9 cellular contexts compared by ENCODE assay signal in the genomic region with DNA sequence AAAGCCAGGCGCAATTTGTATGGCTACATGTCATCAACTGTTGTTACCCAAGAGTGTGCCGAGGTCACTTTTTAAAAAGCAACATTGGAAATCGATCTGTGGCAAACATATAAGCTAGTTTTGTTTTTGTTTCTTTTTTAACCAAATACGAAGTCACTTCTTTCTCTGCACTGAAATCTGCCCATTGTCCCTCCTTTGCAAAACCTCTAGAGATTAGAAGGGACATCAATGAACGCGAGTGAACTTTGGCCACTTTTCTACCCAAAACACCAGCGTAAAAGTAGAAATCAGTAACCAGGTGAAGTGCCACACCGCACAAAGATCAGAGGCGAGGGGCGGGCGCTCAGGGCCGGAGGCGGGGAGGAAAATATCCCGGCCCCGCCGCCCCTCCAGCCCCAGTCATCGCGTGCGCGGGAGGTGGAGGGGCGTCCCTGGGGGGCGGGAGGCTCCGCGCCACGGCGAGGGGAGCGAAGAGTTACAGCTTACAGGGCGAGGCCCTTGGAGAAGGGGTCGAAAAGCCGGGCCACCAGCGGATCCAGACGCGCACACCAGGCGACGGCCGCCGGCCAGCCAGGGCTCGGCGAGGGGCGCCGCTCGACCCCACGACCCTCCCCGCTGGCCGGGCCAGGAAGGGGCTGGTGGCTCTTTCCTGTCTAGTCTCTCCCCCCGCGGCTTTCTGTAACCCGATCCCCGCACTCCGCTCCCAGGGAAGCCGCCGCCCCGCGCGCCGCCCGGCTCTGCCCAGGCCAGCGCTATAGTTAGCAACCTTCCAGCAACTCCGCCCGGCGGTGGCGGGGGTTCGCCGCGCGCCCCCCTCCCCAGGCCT. TPM values are rescaled to one million over a fixed set of nuclear protein-coding genes. Genes with fewer than 3 reads are reported as not detected.
A peak's percentile ranks its signal among the peaks of the same experiment; 100 is the strongest.
DNase-seq lines count a peak whose midpoint lies in the region; ATAC-seq, FAIRE-seq and TF ChIP-seq lines count a peak whose summit lies in the region.
"Had no signal": no experiment of that assay in that cellular context is flagged by ENCODE, and none has a peak within 500 bp of the region (broad histone marks: within the 10 kb centered on the region; RNA-seq: fewer than 3 reads in every experiment).

No MANE protein-coding gene starts in this region.

- peaks cover 25% of the 10 kb centered on the region for H3K4me1 ChIP-seq in endothelial cell of umbilical vein (ENCODE audit: control insufficient read depth, extremely low read depth, insufficient read depth, low read length)
- H3K4me1 ChIP-seq in mucosa of rectum (ENCODE audit: control insufficient read depth in 2 of 2, insufficient read depth in 2 of 2, low read length in 2 of 2), result peaks cover 0 to 3% of the 10 kb centered on the region in 2 donors

- intact Hi-C loops in endothelial cell of umbilical vein (cut with micrococcal nuclease), result loop anchor here (1.0 to 5.0 kb wide), 10 partner anchors 38 to 478 kb away; no protein-coding TSS in a partner anchor

- H4K20me1 ChIP-seq in endothelial cell of umbilical vein (replicated peaks; ENCODE audit: control insufficient read depth, extremely low read depth, insufficient read depth, low read length), result peaks cover 3% of the 10 kb centered on the region

- CTCF ChIA-PET in endothelial cell of umbilical vein (lab: Charles Lee), result interaction anchor here (1.4 to 1.5 kb wide), 2 partner anchors 63 to 174 kb away, joined by 3 to 11 read pairs; no protein-coding TSS in a partner anchor

- H3K4me3 Mint-ChIP-seq in stimulated activated effector memory CD8-positive, alpha-beta T cell treated with anti-CD3 and anti-CD28 coated beads, Interleukin-12 subunit alpha, Interleukin-12 subunit beta, amount 100 ng/mL, for 72 hours, result peak overlapping the region; percentile 82

- H3K9me3 ChIP-seq in endothelial cell of umbilical vein (replicated peaks; ENCODE audit: control insufficient read depth, insufficient read depth, low read length) (no peaks in the 10 kb centered on the region), mucosa of rectum (ENCODE audit: control insufficient read depth in 2 of 2, low read length in 2 of 2) (no peaks in the 10 kb centered on the region)

- peak overlapping the region; percentile 98 to 100 (median 99) for H3K4me3 ChIP-seq in endothelial cell of umbilical vein (replicated peaks in 1 of 3; ENCODE audit: insufficient read depth in 1 of 3, low read depth in 1 of 3, low read length in 3 of 3)
- peak overlapping the region; percentile 77 to 80 for H3K4me3 ChIP-seq in mucosa of rectum (ENCODE audit: low read length in 2 of 2)

- TF ChIP-seq CTCF in endothelial cell of umbilical vein (IDR thresholded peaks at IDR 0.05; ENCODE audit: extremely low read depth in 1 of 2, insufficient read depth in 1 of 2, low read depth in 1 of 2, low read length in 2 of 2), result no peak

- peaks cover 22% of the 10 kb centered on the region for H3K4me1 Mint-ChIP-seq in stimulated activated effector memory CD8-positive, alpha-beta T cell treated with anti-CD3 and anti-CD28 coated beads, Interleukin-12 subunit alpha, Interleukin-12 subunit beta, amount 100 ng/mL, for 72 hours

- TF ChIP-seq POLR2A in endothelial cell of umbilical vein (IDR thresholded peaks at IDR 0.05; ENCODE audit: low read depth, low read length), result peak; percentile 59

- peaks cover 56% of the 10 kb centered on the region for H3K79me2 ChIP-seq in endothelial cell of umbilical vein (ENCODE audit: control insufficient read depth, insufficient read depth, low read length)

- FAIRE-seq in endothelial cell of umbilical vein (lab: Jason Lieb, UNC), result no peak
- FAIRE-seq: A204.1 had no signal

- DNase-seq in DMS153 treated with DMSO at 0.1 percent for 48 hours (lab: John Stamatoyannopoulos, UW; ENCODE audit: unreplicated experiment) (peak; percentile 12), DMS153 (lab: John Stamatoyannopoulos, UW) (no peak), NCI-H460 (ENCODE audit: extremely low read depth, low read depth) (peak; percentile 41), endothelial cell of umbilical vein (ENCODE audit: low read depth, low spot score) (peak; percentile 72), NCI-H1930 (lab: John Stamatoyannopoulos, UW) (no peak)
- peak; percentile 81 for DNase-seq in activated CD8-positive, alpha-beta memory T cell treated with anti-CD3 and anti-CD28 coated beads, Interleukin-2, amount 50 U/mL, for 48 hours
- DNase-seq in stimulated activated effector memory CD8-positive, alpha-beta T cell treated with anti-CD3 and anti-CD28 coated beads, Interleukin-12 subunit alpha, Interleukin-12 subunit beta, amount 100 ng/mL, for 72 hours (ENCODE audit: low spot score in 2 of 2), result peak; percentile 34 to 66

- peak overlapping the region; percentile 93 for H3K4me2 ChIP-seq in endothelial cell of umbilical vein (ENCODE audit: insufficient read depth, low read length)

- TSS peak; percentile 64 for BruUV-seq in endothelial cell of umbilical vein (replicated peaks; lab: Mats Ljungman, UMichigan)

- H3K9ac ChIP-seq in endothelial cell of umbilical vein (replicated peaks; ENCODE audit: extremely low read depth, insufficient read depth, low read length) (peak overlapping the region; percentile 96), mucosa of rectum (ENCODE audit: low read depth in 1 of 2, low read length in 2 of 2) (peak overlapping the region; percentile 74 to 75)

- H3K36me3 ChIP-seq in endothelial cell of umbilical vein (ENCODE audit: control insufficient read depth in 2 of 2, extremely low read depth in 1 of 2, insufficient read depth in 2 of 2, low read length in 2 of 2), result no peaks in the 10 kb centered on the region
- H3K36me3 ChIP-seq in mucosa of rectum (ENCODE audit: control insufficient read depth in 2 of 2, insufficient read depth in 2 of 2, low read length in 2 of 2), result no peaks in the 10 kb centered on the region

- peak overlapping the region; percentile 95 for H3K27ac Mint-ChIP-seq in stimulated activated effector memory CD8-positive, alpha-beta T cell treated with anti-CD3 and anti-CD28 coated beads, Interleukin-12 subunit alpha, Interleukin-12 subunit beta, amount 100 ng/mL, for 72 hours

- H3K27ac ChIP-seq in endothelial cell of umbilical vein (ENCODE audit: insufficient read depth, low read depth, low read length), result peak overlapping the region; percentile 89
- peak overlapping the region; percentile 80 to 88 for H3K27ac ChIP-seq in mucosa of rectum (ENCODE audit: low read depth in 2 of 2, low read length in 2 of 2)

- ATAC-seq in stimulated activated effector memory CD8-positive, alpha-beta T cell treated with anti-CD3 and anti-CD28 coated beads, Interleukin-12 subunit alpha, Interleukin-12 subunit beta, amount 100 ng/mL, for 72 hours, result peak; percentile 67

- POLR2A ChIA-PET in endothelial cell of umbilical vein (lab: Charles Lee), result no interaction called here

- H3K9me3 Mint-ChIP-seq in stimulated activated effector memory CD8-positive, alpha-beta T cell treated with anti-CD3 and anti-CD28 coated beads, Interleukin-12 subunit alpha, Interleukin-12 subunit beta, amount 100 ng/mL, for 72 hours, result no peaks in the 10 kb centered on the region

- H3K27me3 ChIP-seq in endothelial cell of umbilical vein (ENCODE audit: control insufficient read depth in 2 of 2, insufficient read depth in 2 of 2, low read length in 2 of 2), result no peaks in the 10 kb centered on the region
- peaks cover 21 to 31% of the 10 kb centered on the region in 2 donors for H3K27me3 ChIP-seq in mucosa of rectum (ENCODE audit: control insufficient read depth in 2 of 2, insufficient read depth in 2 of 2, low read length in 2 of 2)

- H3K9me1 ChIP-seq in endothelial cell of umbilical vein (replicated peaks; ENCODE audit: control insufficient read depth, extremely low read depth, insufficient read depth, low read length), result no peaks in the 10 kb centered on the region

- dilution Hi-C loops in endothelial cell of umbilical vein (cut with MboI; ENCODE audit: extremely low pct_ligation_motif_present, low sequenced_read_pairs), result no loop called here

- peak overlapping the region; percentile 81 for H2AFZ ChIP-seq in endothelial cell of umbilical vein (ENCODE audit: low read depth, low read length)

- peaks cover 25% of the 10 kb centered on the region for H3K36me3 Mint-ChIP-seq in stimulated activated effector memory CD8-positive, alpha-beta T cell treated with anti-CD3 and anti-CD28 coated beads, Interleukin-12 subunit alpha, Interleukin-12 subunit beta, amount 100 ng/mL, for 72 hours

TF ChIP-seq in endothelial cell of umbilical vein, 7 proteins besides CTCF, POLR2A, EP300 and RAD21:
- peak; percentile 82 for TF ChIP-seq POLR2AphosphoS5 (IDR thresholded peaks at IDR 0.05; ENCODE audit: insufficient read depth, low read depth, low read length)
- no peak for TF ChIP-seq MYC (IDR thresholded peaks at IDR 0.05; ENCODE audit: low read depth, low read length)

RNA-seq across cellular contexts. Expression of a gene that starts 1.0 kb away (rescaled TPM):
- 41.1 and 45.9 TPM in 2 replicates for total RNA-seq in NCI-H460 (2014; rRNA removed; shearing (Covaris generic))
- polyA plus RNA-seq in NCI-H460 (2014; cell fraction: nucleus; rRNA removed), result 31.9 and 54.3 TPM in 2 replicates
- total RNA-seq in endothelial cell of umbilical vein, result 93.3 and 94.8 TPM in 2 replicates
- polyA plus RNA-seq in endothelial cell of umbilical vein, result 52.0 and 60.0 TPM in 2 replicates
- polyA plus RNA-seq in endothelial cell of umbilical vein (2011; cell fraction: cytosol; rRNA removed), result 57.6 and 61.3 TPM in 2 replicates
- 117 and 150 TPM in 2 replicates for polyA plus RNA-seq in endothelial cell of umbilical vein (2011; cell fraction: nucleus; rRNA removed)
- 64.5 and 83.0 TPM in 2 replicates for polyA plus RNA-seq in endothelial cell of umbilical vein (2012)
- 89.1 and 96.8 TPM in 2 replicates for polyA minus RNA-seq in endothelial cell of umbilical vein
- polyA minus RNA-seq in endothelial cell of umbilical vein (2011; cell fraction: cytosol; rRNA and poly(A)+ RNA removed), result 18.2 TPM
- polyA minus RNA-seq in endothelial cell of umbilical vein (2011; cell fraction: nucleus; rRNA and poly(A)+ RNA removed), result 190 and 241 TPM in 2 replicates

Comparison
In these comparisons a context has a peak if more than half of its experiments do, and no peak if none do; other contexts are left out.
1. DNase-seq: peak in DMS153 treated with DMSO at 0.1 percent for 48 hours (single experiment), NCI-H460 (single experiment), activated CD8-positive, alpha-beta memory T cell treated with anti-CD3 and anti-CD28 coated beads, Interleukin-2, amount 50 U/mL, for 48 hours (single experiment), endothelial cell of umbilical vein (single experiment) and stimulated activated effector memory CD8-positive, alpha-beta T cell treated with anti-CD3 and anti-CD28 coated beads, Interleukin-12 subunit alpha, Interleukin-12 subunit beta, amount 100 ng/mL, for 72 hours (2 of 2); none in DMS153 (single experiment) and NCI-H1930 (0 of 2).